ENCODE assay signal across 10 cellular contexts in the genomic region with DNA sequence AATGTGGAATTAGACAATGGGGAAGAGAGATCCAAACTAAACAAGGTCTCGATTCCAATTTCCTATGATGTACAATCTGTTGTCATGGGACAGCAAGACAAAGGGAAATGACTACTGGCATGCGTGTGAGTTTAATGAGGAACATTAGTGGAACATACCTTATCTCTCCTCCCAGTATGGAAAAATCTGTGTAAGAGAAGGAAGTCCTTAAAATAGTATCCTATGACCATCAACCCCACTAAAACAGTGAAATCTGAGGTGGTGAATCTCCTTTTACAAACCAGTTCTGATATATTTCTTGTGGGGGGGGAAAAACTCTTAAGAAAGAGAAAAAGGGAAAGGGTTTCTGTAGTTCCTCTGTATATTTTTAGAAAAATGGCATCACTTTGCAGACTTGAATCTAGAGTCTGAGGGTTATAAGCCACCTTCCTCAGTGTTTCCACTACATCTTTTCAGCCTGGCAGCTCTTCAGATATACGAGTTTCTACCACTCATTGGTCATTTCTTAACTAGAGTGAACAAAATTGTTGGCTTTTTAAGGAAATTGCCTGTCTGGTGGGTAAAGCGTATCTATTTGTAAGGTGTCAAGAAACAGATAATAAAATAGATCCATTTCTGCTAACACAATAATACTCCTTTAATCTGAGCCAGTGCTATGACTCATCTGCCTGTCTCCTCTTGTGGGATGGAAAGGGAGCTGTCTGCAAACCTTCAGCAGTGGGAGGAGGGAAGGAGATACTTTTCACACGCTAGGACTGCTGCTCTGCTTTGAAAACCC. TPM values are rescaled to one million over a fixed set of nuclear protein-coding genes. Genes with fewer than 3 reads are reported as not detected.
DNase-seq lines count a peak whose midpoint lies in the region; ATAC-seq and TF ChIP-seq lines count a peak whose summit lies in the region.
"Had no signal": no experiment of that assay in that cellular context is flagged by ENCODE, and none has a peak within 500 bp of the region (broad histone marks: within the 10 kb centered on the region; RNA-seq: fewer than 3 reads in every experiment).

No MANE protein-coding gene starts in this region.

- H3K4me1 Mint-ChIP-seq in HFFc6 (ENCODE audit: low read depth): peaks cover 24% of the 10 kb centered on the region
- H3K4me1 Mint-ChIP-seq in stimulated activated naive B cell treated with anti-CD40 and anti-IgM and Interleukin-4, amounts not matched to agents 10 μg/mL and 1 μg/mL and 100 μg/mL, for 72 hours: peaks cover 10 to 33% of the 10 kb centered on the region in 2 donors

- TF ChIP-seq CTCF in HFFc6 (IDR thresholded peaks at IDR 0.05) (no peak), lower leg skin (IDR thresholded peaks at IDR 0.05) (no peak)

- no peaks in the 10 kb centered on the region for H3K9me3 Mint-ChIP-seq in HFFc6
- no peaks in the 10 kb centered on the region for H3K9me3 Mint-ChIP-seq in stimulated activated naive B cell treated with anti-CD40 and anti-IgM and Interleukin-4, amounts not matched to agents 10 μg/mL and 1 μg/mL and 100 μg/mL, for 72 hours
- H3K9me3 Mint-ChIP-seq: T-cell had no signal

- ATAC-seq in stimulated activated naive B cell treated with anti-CD40 and anti-IgM and Interleukin-4, amounts not matched to agents 10 μg/mL and 1 μg/mL and 100 μg/mL, for 72 hours (replicated peaks): peak; percentile 67 to 70
- no peak for ATAC-seq in HG02973 (IDR thresholded peaks at IDR 0.05; ENCODE audit: unreplicated experiment)
- ATAC-seq in GM21528 (IDR thresholded peaks at IDR 0.05; ENCODE audit: low FRiP score, unreplicated experiment): no peak
- ATAC-seq: T-cell had no signal

- DNase-seq in HFFc6 (peak; percentile 46), SKM-1 (lab: John Stamatoyannopoulos, UW; ENCODE audit: unreplicated experiment) (peak; percentile 77), fibroblast of peridontal ligament (ENCODE audit: extremely low read depth) (peak; percentile 38), cortex of kidney (lab: John Stamatoyannopoulos, UW) (no peak), lower leg skin (ENCODE audit: low spot score in 2 of 2) (no peak)
- DNase-seq in stimulated activated naive B cell treated with anti-CD40 and anti-IgM and Interleukin-4, amounts not matched to agents 10 μg/mL and 1 μg/mL and 100 μg/mL, for 72 hours: no peak
- DNase-seq: activated CD8-positive, alpha-beta memory T cell treated with anti-CD3 and anti-CD28 coated beads, Interleukin-2, amount 50 U/mL, for 48 hours; T-cell had no signal

- no peak overlapping the region for H3K27ac Mint-ChIP-seq in HFFc6
- no peak overlapping the region for H3K27ac Mint-ChIP-seq in stimulated activated naive B cell treated with anti-CD40 and anti-IgM and Interleukin-4, amounts not matched to agents 10 μg/mL and 1 μg/mL and 100 μg/mL, for 72 hours
- H3K27ac Mint-ChIP-seq: T-cell had no signal

- H3K4me3 Mint-ChIP-seq in HFFc6: no peak overlapping the region
- H3K4me3 Mint-ChIP-seq in stimulated activated naive B cell treated with anti-CD40 and anti-IgM and Interleukin-4, amounts not matched to agents 10 μg/mL and 1 μg/mL and 100 μg/mL, for 72 hours: no peak overlapping the region
- H3K4me3 Mint-ChIP-seq: T-cell had no signal

- no peak for TF ChIP-seq POLR2A in lower leg skin (IDR thresholded peaks at IDR 0.05)

- intact Hi-C loops in lower leg skin (cut with DNase I; ENCODE audit: low total_unique reads): no loop called here

- WGBS in lower leg skin, 2 donors: 23 to 26% methylated on average over 5 of the region's 5 CpGs

- H3K27me3 Mint-ChIP-seq in HFFc6 (ENCODE audit: insufficient read depth): peaks cover 35% of the 10 kb centered on the region
- H3K27me3 Mint-ChIP-seq in stimulated activated naive B cell treated with anti-CD40 and anti-IgM and Interleukin-4, amounts not matched to agents 10 μg/mL and 1 μg/mL and 100 μg/mL, for 72 hours: peaks cover 46 to 73% of the 10 kb centered on the region in 2 donors

- no peaks in the 10 kb centered on the region for H3K36me3 Mint-ChIP-seq in HFFc6 (ENCODE audit: low read depth)
- no peaks in the 10 kb centered on the region for H3K36me3 Mint-ChIP-seq in stimulated activated naive B cell treated with anti-CD40 and anti-IgM and Interleukin-4, amounts not matched to agents 10 μg/mL and 1 μg/mL and 100 μg/mL, for 72 hours
- H3K36me3 Mint-ChIP-seq: T-cell had no signal

- H3K4me3 ChIP-seq in lower leg skin (ENCODE audit: low read depth, poor library complexity, severe bottlenecking): no peak overlapping the region

RNA-seq across cellular contexts. Expression of gene TNFAIP8L3, which starts 3.0 kb away (rescaled TPM):
- under 1 TPM; 0.17 to 0.57 (median 0.23) TPM for total RNA-seq in HFFc6 (2021; fragmentation: NEBNext Ultra II Directional; extraction: Animal tissue kit (Norgen Biotek cat#: 25700))
- total RNA-seq in lower leg skin: 10 to 100 TPM; 13.6 to 27.2 (median 22.1) TPM
- total RNA-seq: T-cell had no signal

Comparison
In these comparisons a context has a peak if more than half of its experiments do, and no peak if none do; other contexts are left out.
1. DNase-seq: peak in HFFc6 (single experiment), SKM-1 (single experiment) and fibroblast of peridontal ligament (single experiment); none in stimulated activated naive B cell treated with anti-CD40 and anti-IgM and Interleukin-4, amounts not matched to agents 10 μg/mL and 1 μg/mL and 100 μg/mL, for 72 hours (single experiment), cortex of kidney (single experiment) and lower leg skin (0 of 2).
2. ATAC-seq: peak in stimulated activated naive B cell treated with anti-CD40 and anti-IgM and Interleukin-4, amounts not matched to agents 10 μg/mL and 1 μg/mL and 100 μg/mL, for 72 hours (2 of 2); none in HG02973 (single experiment) and GM21528 (single experiment).
3. RNA of gene TNFAIP8L3, which starts 3.0 kb away (total RNA-seq): 13.6 to 27.2 TPM in lower leg skin; 0.17 to 0.57 TPM in HFFc6; every median in the first group is over 4 times any median in the second.